In the genomic region with DNA sequence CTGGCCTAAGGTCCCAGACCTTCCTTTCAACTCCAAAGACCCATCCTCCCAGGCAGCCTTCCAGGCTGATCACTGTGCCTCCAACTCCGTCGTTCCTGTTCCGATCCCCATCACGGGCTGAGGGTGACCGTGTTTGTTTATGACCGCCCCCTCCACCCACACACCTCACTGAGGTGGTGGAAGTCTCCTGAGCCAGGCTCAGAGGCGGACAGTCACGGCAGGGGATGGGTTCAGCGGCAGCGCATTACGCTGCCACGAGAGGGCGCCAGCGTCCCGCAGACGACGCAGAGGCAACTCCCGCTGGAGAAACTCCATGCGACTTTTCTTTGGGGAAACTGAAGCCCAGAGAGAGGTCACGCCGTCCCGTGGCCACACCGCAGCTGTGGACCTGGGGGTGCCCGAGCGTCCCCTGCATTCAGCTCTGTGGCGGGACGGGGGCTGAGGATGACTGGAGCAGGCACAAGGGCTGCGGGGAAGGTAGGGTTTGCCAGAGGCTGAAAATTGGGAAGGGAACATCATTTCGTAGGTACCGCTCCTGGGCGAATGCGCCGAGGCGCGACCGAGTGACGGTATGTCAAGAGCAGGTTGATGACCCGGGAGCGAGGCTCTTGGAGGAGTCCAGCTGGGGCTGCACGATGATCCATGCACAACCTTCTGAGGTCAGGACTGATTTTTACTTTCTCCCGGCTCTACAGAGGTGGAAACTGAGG, we compare ENCODE assay signal across 8 cellular contexts. TPM values are rescaled to one million over a fixed set of nuclear protein-coding genes. Genes with fewer than 3 reads are reported as not detected.
DNase-seq lines count a peak whose midpoint lies in the region; ATAC-seq and TF ChIP-seq lines count a peak whose summit lies in the region.

No MANE protein-coding gene starts in this region.

- H3K4me1 ChIP-seq in CD4-positive, CD25-positive, alpha-beta regulatory T cell (ENCODE audit: control insufficient read depth, insufficient read depth, low read length, poor library complexity, severe bottlenecking): peaks cover 33% of the 10 kb centered on the region
- H3K4me1 ChIP-seq in adrenal gland (replicated peaks in 1 of 2) (peaks cover 0 to 9% of the 10 kb centered on the region in 2 donors), heart right ventricle (peaks cover under 1 to 47% (median 31%) of the 10 kb centered on the region in 9 donors), upper lobe of left lung (peaks cover 22 to 71% (median 30%) of the 10 kb centered on the region in 4 donors)

- H3K27me3 Mint-ChIP-seq in CD4-positive, CD25-positive, alpha-beta regulatory T cell: no peaks in the 10 kb centered on the region

- peak overlapping the region; percentile 90 to 96 (median 94) for H3K27ac Mint-ChIP-seq in CD4-positive, CD25-positive, alpha-beta regulatory T cell

- no peak for TF ChIP-seq EP300 in upper lobe of left lung (IDR thresholded peaks at IDR 0.05)

- ATAC-seq in CD4-positive, CD25-positive, alpha-beta regulatory T cell (ENCODE audit: low read depth in 2 of 2): peak; percentile 66 to 69
- ATAC-seq in heart right ventricle (peak; percentile 81 to 96 (median 90)), upper lobe of left lung (ENCODE audit: low FRiP score in 2 of 2) (peak; percentile 95)

- H3K36me3 ChIP-seq in CD4-positive, CD25-positive, alpha-beta regulatory T cell (ENCODE audit: control insufficient read depth, insufficient read depth, low read length): peaks cover 33% of the 10 kb centered on the region
- H3K36me3 ChIP-seq in adrenal gland (replicated peaks in 1 of 2) (peaks cover 0 to 17% of the 10 kb centered on the region in 2 donors), heart right ventricle (peaks cover 6 to 45% (median 22%) of the 10 kb centered on the region in 9 donors), upper lobe of left lung (peaks cover 16 to 48% (median 35%) of the 10 kb centered on the region in 4 donors)

- no peaks in the 10 kb centered on the region for H3K9me3 ChIP-seq in CD4-positive, CD25-positive, alpha-beta regulatory T cell (ENCODE audit: control insufficient read depth in 2 of 2, low read length in 2 of 2)
- H3K9me3 ChIP-seq in adrenal gland (replicated peaks in 1 of 3) (no peaks in the 10 kb centered on the region), heart right ventricle (no peaks in the 10 kb centered on the region), upper lobe of left lung (no peaks in the 10 kb centered on the region)

- H3K4me1 Mint-ChIP-seq in CD4-positive, CD25-positive, alpha-beta regulatory T cell: peaks cover 0 to 44% (median 16%) of the 10 kb centered on the region in 4 donors

- intact Hi-C loops in adrenal gland (cut with DNase I): loop anchor here (1.0 to 2.0 kb wide), 2 partner anchors 51 to 52 kb away; no protein-coding TSS in a partner anchor
- intact Hi-C loops in heart right ventricle (cut with DNase I): loop anchor here in 9 of 10 donors (1.0 to 5.0 kb wide), 3 partner anchors 51 to 245 kb away; no protein-coding TSS in a partner anchor
- intact Hi-C loops in posterior cingulate gyrus (cut with DNase I): loop anchor here (1.0 to 5.0 kb wide), 2 partner anchors 51 to 150 kb away; no protein-coding TSS in a partner anchor

- H3K4me3 ChIP-seq in CD4-positive, CD25-positive, alpha-beta regulatory T cell (ENCODE audit: low read depth, low read length): peak overlapping the region; percentile 67
- peak overlapping the region in 2 of 4 donors; percentile 30 to 62 for H3K4me3 ChIP-seq in adrenal gland
- H3K4me3 ChIP-seq in heart right ventricle: peak overlapping the region; percentile 37 to 77 (median 58)
- H3K4me3 ChIP-seq in upper lobe of left lung: peak overlapping the region; percentile 5 to 66 (median 61)

- peak; percentile 69 to 80 (median 78) for DNase-seq in CD4-positive, CD25-positive, alpha-beta regulatory T cell
- DNase-seq in GM20000 (ENCODE audit: low spot score) (peak; percentile 91), LHCN-M2 (ENCODE audit: low read depth) (peak; percentile 57), SW480 (ENCODE audit: low spot score) (peak; percentile 59), adrenal gland (peak; percentile 80 to 91 (median 87)), heart right ventricle (peak; percentile 82 to 88), posterior cingulate gyrus (peak; percentile 68 to 98 (median 86)), upper lobe of left lung (peak; percentile 88 to 98)

- no peaks in the 10 kb centered on the region for H3K27me3 ChIP-seq in CD4-positive, CD25-positive, alpha-beta regulatory T cell (ENCODE audit: control insufficient read depth, insufficient read depth, low read length)
- no peaks in the 10 kb centered on the region for H3K27me3 ChIP-seq in adrenal gland
- H3K27me3 ChIP-seq in heart right ventricle: peaks cover 0 to 2% (median 0%) of the 10 kb centered on the region in 7 donors
- no peaks in the 10 kb centered on the region for H3K27me3 ChIP-seq in upper lobe of left lung

- peak; percentile 97 for TF ChIP-seq CTCF in GM20000 (IDR thresholded peaks at IDR 0.05; ENCODE audit: extremely low read depth, missing control alignments)
- peak; percentile 96 to 99 (median 98) for TF ChIP-seq CTCF in adrenal gland (IDR thresholded peaks at IDR 0.05)
- TF ChIP-seq CTCF in heart right ventricle (IDR thresholded peaks at IDR 0.05): peak; percentile 96 to 100 (median 99)
- peak; percentile 96 to 99 (median 98) for TF ChIP-seq CTCF in upper lobe of left lung (IDR thresholded peaks at IDR 0.05)

- peak overlapping the region; percentile 87 to 97 (median 90) for H3K4me3 Mint-ChIP-seq in CD4-positive, CD25-positive, alpha-beta regulatory T cell

- H3K9me3 Mint-ChIP-seq in CD4-positive, CD25-positive, alpha-beta regulatory T cell: peaks cover 0 to 2% (median 0%) of the 10 kb centered on the region in 7 donors

- H3K36me3 Mint-ChIP-seq in CD4-positive, CD25-positive, alpha-beta regulatory T cell: peaks cover 9% of the 10 kb centered on the region

- H3K27ac ChIP-seq in CD4-positive, CD25-positive, alpha-beta regulatory T cell (ENCODE audit: insufficient read depth, low read length, poor library complexity, severe bottlenecking): peak overlapping the region; percentile 92
- peak overlapping the region in 4 of 5 donors; percentile 71 to 85 (median 84) for H3K27ac ChIP-seq in adrenal gland
- H3K27ac ChIP-seq in heart right ventricle: peak overlapping the region; percentile 70 to 91 (median 88)
- H3K27ac ChIP-seq in upper lobe of left lung: peak overlapping the region; percentile 76 to 93 (median 92)

- TF ChIP-seq POLR2A in adrenal gland (IDR thresholded peaks at IDR 0.05) (peak in 1 of 2 donors; percentile 62), upper lobe of left lung (IDR thresholded peaks at IDR 0.05) (peak in 3 of 4 donors; percentile 8 to 53 (median 24))

- WGBS in adrenal gland, 4 donors: 0 to 3% (median 1%) methylated on average over 6 to 41 of the region's 41 CpGs
- WGBS in heart right ventricle, 2 donors: 0 to 1% methylated on average over 41 of the region's 41 CpGs
- 2% methylated on average over 29 to 41 of the region's 41 CpGs for WGBS in upper lobe of left lung, 2 donors

RNA-seq across cellular contexts. Expression of a gene that starts 0.9 kb away (rescaled TPM):
- 151 TPM for total RNA-seq in CD4-positive, CD25-positive, alpha-beta regulatory T cell
- polyA plus RNA-seq in CD4-positive, CD25-positive, alpha-beta regulatory T cell: 10 to 100 TPM; 25.9 to 42.7 (median 36.2) TPM
- 9.0 and 15.0 TPM in 2 replicates for total RNA-seq in LHCN-M2 (2014; rRNA removed)
- polyA plus RNA-seq in LHCN-M2 (2012): 6.2 TPM
- total RNA-seq in adrenal gland: 10 to 100 TPM in 7 of 8 donors, 1 to 10 TPM in 1; 4.7 to 27.4 (median 17.3) TPM
- 10 to 100 TPM in 2 of 3 donors, 1 to 10 TPM in 1; 2.7 to 54.3 (median 20.8) TPM for polyA plus RNA-seq in adrenal gland
- total RNA-seq in heart right ventricle: 10 to 100 TPM in 5 of 10 donors, 1 to 10 TPM in 5; 4.8 to 22.4 (median 10.0) TPM
- polyA plus RNA-seq in heart right ventricle: 10 to 100 TPM; 19.3 to 45.5 TPM
- 100 to 1,000 TPM in 2 of 6 donors, 10 to 100 TPM in 4; 53.6 to 253 (median 78.8) TPM for total RNA-seq in upper lobe of left lung

RNA-seq across cellular contexts. Expression of a gene that starts 40.1 kb away (rescaled TPM):
- total RNA-seq in CD4-positive, CD25-positive, alpha-beta regulatory T cell: not detected
- not detected for polyA plus RNA-seq in CD4-positive, CD25-positive, alpha-beta regulatory T cell
- total RNA-seq in LHCN-M2 (2014; rRNA removed): 0.06 TPM in 1 of 2 replicates, not detected in the other
- 0.18 TPM for polyA plus RNA-seq in LHCN-M2 (2012)
- under 1 TPM in 7 of 8 donors, not detected in 1; 0.22 to 0.96 (median 0.69) TPM for total RNA-seq in adrenal gland
- polyA plus RNA-seq in adrenal gland: under 1 TPM in 2 of 3 donors, not detected in 1; 0.16 to 0.47 TPM
- under 1 TPM in 1 of 10 donors, not detected in 9; 0.72 TPM for total RNA-seq in heart right ventricle
- polyA plus RNA-seq in heart right ventricle: not detected
- under 1 TPM in 2 of 6 donors, not detected in 4; 0.34 to 0.37 TPM for total RNA-seq in upper lobe of left lung
